ENCODE assay signal across 8 cellular contexts in the genomic region with DNA sequence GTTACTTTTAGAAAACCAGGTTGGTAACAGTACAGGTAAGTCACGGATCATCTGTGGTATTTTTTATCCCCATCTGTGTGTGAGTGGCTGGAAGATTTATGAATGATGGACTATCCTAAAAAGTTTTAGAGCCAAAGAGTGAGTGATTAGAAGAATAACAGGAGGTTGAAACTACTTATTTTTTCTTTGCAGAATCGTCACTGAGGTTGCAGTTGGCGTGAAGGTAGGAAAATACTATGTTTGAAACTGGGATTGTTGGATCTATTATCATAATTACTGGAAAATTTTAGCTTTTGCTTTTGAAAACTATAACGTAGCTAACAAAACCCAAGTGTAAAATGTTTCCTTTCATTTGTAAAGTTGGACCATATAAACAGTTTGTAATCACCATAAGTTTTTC. TPM values are rescaled to one million over a fixed set of nuclear protein-coding genes. Genes with fewer than 3 reads are reported as not detected.
DNase-seq lines count a peak whose midpoint lies in the region; ATAC-seq, FAIRE-seq and TF ChIP-seq lines count a peak whose summit lies in the region.

No MANE protein-coding gene starts in this region.

- no peak for TF ChIP-seq POLR2A in H1 (IDR thresholded peaks at IDR 0.05; ENCODE audit: control extremely low read depth in 1 of 2, low read depth in 2 of 2, low read length in 2 of 2)
- TF ChIP-seq POLR2A in adrenal gland (IDR thresholded peaks at IDR 0.05), result no peak

- H4K8ac ChIP-seq in H1 (ENCODE audit: extremely low read depth, insufficient read depth, low read length), result no peak overlapping the region

- H2AK5ac ChIP-seq in H1 (ENCODE audit: low read depth, low read length), result no peak overlapping the region

- no peaks in the 10 kb centered on the region for H3K9me3 Mint-ChIP-seq in CD8-positive, alpha-beta memory T cell

- peak in 1 of 5 donors; percentile 4 for DNase-seq in CD8-positive, alpha-beta memory T cell
- DNase-seq in NT2/D1 (ENCODE audit: low read depth, low spot score) (no peak), H1 (ENCODE audit: low read depth in 1 of 2, low spot score in 2 of 2) (no peak), HEK293T (ENCODE audit: extremely low spot score) (no peak), adrenal gland (no peak)

- TF ChIP-seq CTCF in H1 (IDR thresholded peaks at IDR 0.05; ENCODE audit: control extremely low read depth in 1 of 3, insufficient read depth in 1 of 3, low read depth in 1 of 3, low read length in 3 of 3) (no peak), neutrophil (IDR thresholded peaks at IDR 0.05) (no peak), adrenal gland (IDR thresholded peaks at IDR 0.05) (no peak)

- no peak overlapping the region for H2BK20ac ChIP-seq in H1 (ENCODE audit: low read length)

- H3K56ac ChIP-seq in H1 (replicated peaks; ENCODE audit: insufficient read length, low read depth, low read length), result no peak overlapping the region

- peaks cover 22 to 64% of the 10 kb centered on the region in 2 experiments for H3K79me2 ChIP-seq in H1 (ENCODE audit: control insufficient read depth in 1 of 2, insufficient read depth in 2 of 2, low read length in 2 of 2)

- H2BK15ac ChIP-seq in H1 (ENCODE audit: low read length), result no peak overlapping the region

- WGBS in H1 (ENCODE audit: extremely low coverage in 1 of 2, insufficient coverage in 1 of 2, insufficient read length in 1 of 2, insufficient replicate concordance in 2 of 2, low coverage in 1 of 2, low lambda C conversion rate in 2 of 2, missing lambda C conversion rate in 1 of 2), 2 experiments, result 65% methylated on average over 4 of the region's 4 CpGs; no CpG with 5 or more reads in 1 of the 2 experiments
- 44 to 72% (median 46%) methylated on average over 4 of the region's 4 CpGs for WGBS in adrenal gland, 4 donors

- H3K27ac Mint-ChIP-seq in CD8-positive, alpha-beta memory T cell, result peak overlapping the region in 7 of 8 donors; percentile 73 to 98 (median 96)

- H3K79me1 ChIP-seq in H1 (ENCODE audit: low read depth, low read length), result no peaks in the 10 kb centered on the region; the same call in 1 of the 2 replicates

- H3K4ac ChIP-seq in H1 (replicated peaks; ENCODE audit: insufficient read length, low read depth, low read length), result no peak overlapping the region

- no peak overlapping the region for H3K18ac ChIP-seq in H1 (ENCODE audit: extremely low read depth, low read length)

- no peak overlapping the region for H4K91ac ChIP-seq in H1 (replicated peaks; ENCODE audit: insufficient read length, low read length)

- H2AFZ ChIP-seq in H1 (ENCODE audit: low read length), result no peak overlapping the region

- intact Hi-C loops in adrenal gland (cut with DNase I), result no loop called here

- H3K9me3 ChIP-seq in CD8-positive, alpha-beta memory T cell (ENCODE audit: low read length), result no peaks in the 10 kb centered on the region
- H3K9me3 ChIP-seq in NT2/D1 (ENCODE audit: insufficient read depth, low read length) (no peaks in the 10 kb centered on the region), H1 (ENCODE audit: insufficient read depth in 2 of 2, low read depth in 1 of 2, low read length in 1 of 2) (no peaks in the 10 kb centered on the region), neutrophil (no peaks in the 10 kb centered on the region), adrenal gland (replicated peaks in 1 of 3) (no peaks in the 10 kb centered on the region)

- H3K27me3 ChIP-seq in CD8-positive, alpha-beta memory T cell (ENCODE audit: insufficient read depth, low read length, poor library complexity, severe bottlenecking), result no peaks in the 10 kb centered on the region
- H3K27me3 ChIP-seq in NT2/D1 (ENCODE audit: insufficient read depth, insufficient read length) (no peaks in the 10 kb centered on the region), H1 (replicated peaks in 1 of 4; ENCODE audit: control insufficient read depth in 3 of 4, extremely low read depth in 1 of 4, insufficient read depth in 3 of 4, low read length in 3 of 4) (no peaks in the 10 kb centered on the region), neutrophil (no peaks in the 10 kb centered on the region), adrenal gland (no peaks in the 10 kb centered on the region)

- H3K27me3 Mint-ChIP-seq in CD8-positive, alpha-beta memory T cell, result no peaks in the 10 kb centered on the region

- CTCF ChIA-PET in CD8-positive, alpha-beta memory T cell (lab: Charles Lee), result no interaction called here
- CTCF ChIA-PET in H1 (lab: Charles Lee; ENCODE audit: partially characterized antibody), result no interaction called here
- CTCF ChIA-PET in HEK293T (lab: Yijun Ruan, JAX), result interaction anchor here (0.7 kb wide), 1 partner anchor 1564 kb away, joined by 3 read pairs; no protein-coding TSS in a partner anchor

- ATAC-seq in HG02981 (IDR thresholded peaks at IDR 0.05; ENCODE audit: unreplicated experiment) (no peak), HG03439 (IDR thresholded peaks at IDR 0.05; ENCODE audit: unreplicated experiment) (no peak)

- H3K4me2 ChIP-seq in H1 (ENCODE audit: insufficient read depth in 1 of 2, low read depth in 2 of 2, low read length in 2 of 2), result peak overlapping the region; percentile 75 to 85

- peaks cover 5% of the 10 kb centered on the region; the same call in 1 of the 2 replicates for H3K23me2 ChIP-seq in H1 (ENCODE audit: low read depth, low read length)

- no peak overlapping the region for H3K27ac ChIP-seq in CD8-positive, alpha-beta memory T cell (ENCODE audit: low read depth, low read length)
- H3K27ac ChIP-seq in H1 (ENCODE audit: low read depth, low read length) (no peak overlapping the region), neutrophil (peak overlapping the region; percentile 87), adrenal gland (peak overlapping the region in 1 of 5 donors; percentile 7)

- POLR2A ChIA-PET in CD8-positive, alpha-beta memory T cell (lab: Charles Lee), result no interaction called here
- POLR2A ChIA-PET in H1 (lab: Charles Lee; ENCODE audit: partially characterized antibody), result interaction anchor here (1.2 to 2.1 kb wide), 5 partner anchors 10 to 35 kb away, joined by 3 to 6 read pairs (median 4); no protein-coding TSS in a partner anchor
- POLR2A ChIA-PET in HEK293T (lab: Yijun Ruan, JAX), result no interaction called here

- no peak overlapping the region for H2BK5ac ChIP-seq in H1 (ENCODE audit: low read depth, low read length)

- no peak overlapping the region for H2BK120ac ChIP-seq in H1 (replicated peaks; ENCODE audit: low read depth, low read length)

- H3K14ac ChIP-seq in H1 (ENCODE audit: insufficient read length), result no peak overlapping the region

- H3K9ac ChIP-seq in NT2/D1 (ENCODE audit: insufficient read length, low read depth), result peak overlapping the region; percentile 7
- H3K9ac ChIP-seq in H1 (replicated peaks in 1 of 4; ENCODE audit: extremely low read depth in 1 of 4, low read depth in 3 of 4, low read length in 3 of 4), result peak overlapping the region in 3 of 4 experiments; percentile 37 to 98 (median 69); a peak in 3 of 7 replicates

- peak overlapping the region; percentile 80 for H4K5ac ChIP-seq in H1 (ENCODE audit: insufficient read length, low read depth, low read length)

- FAIRE-seq in H1 (lab: Jason Lieb, UNC), result no peak

- H3K23ac ChIP-seq in H1 (ENCODE audit: insufficient read length), result no peak overlapping the region

- peak overlapping the region; percentile 92 to 100 (median 98) for H3K4me3 Mint-ChIP-seq in CD8-positive, alpha-beta memory T cell

- no peak overlapping the region for H2BK12ac ChIP-seq in H1 (ENCODE audit: low read depth, low read length)

- H3K4me3 ChIP-seq in CD8-positive, alpha-beta memory T cell (ENCODE audit: low read length), result peak overlapping the region; percentile 69
- peak overlapping the region; percentile 12 for H3K4me3 ChIP-seq in NT2/D1 (ENCODE audit: insufficient read length, low read depth)
- peak overlapping the region; percentile 83 to 96 (median 92) for H3K4me3 ChIP-seq in H1 (ENCODE audit: extremely low read depth in 1 of 4, insufficient read depth in 2 of 4, low read depth in 3 of 4, low read length in 4 of 4)
- H3K4me3 ChIP-seq in neutrophil (ENCODE audit: low read depth in 1 of 2, low read length in 1 of 2), result peak overlapping the region; percentile 83 to 91
- peak overlapping the region in 1 of 4 donors; percentile 79 for H3K4me3 ChIP-seq in adrenal gland

- H3K36me3 ChIP-seq in CD8-positive, alpha-beta memory T cell (ENCODE audit: insufficient read depth, low read length), result no peaks in the 10 kb centered on the region
- peaks cover 46% of the 10 kb centered on the region for H3K36me3 ChIP-seq in NT2/D1 (ENCODE audit: insufficient read depth, insufficient read length, low read length)
- peaks cover 2 to 48% (median 19%) of the 10 kb centered on the region in 4 experiments; a peak in 4 of 8 replicates for H3K36me3 ChIP-seq in H1 (ENCODE audit: control insufficient read depth in 2 of 4, insufficient read depth in 4 of 4, low read length in 3 of 4)
- no peaks in the 10 kb centered on the region for H3K36me3 ChIP-seq in neutrophil
- H3K36me3 ChIP-seq in adrenal gland (replicated peaks in 1 of 2), result no peaks in the 10 kb centered on the region

- TF ChIP-seq EP300 in H1 (IDR thresholded peaks at IDR 0.05; ENCODE audit: borderline replicate concordance in 1 of 2, low read depth in 2 of 2, low read length in 2 of 2), result no peak

- H3K4me1 Mint-ChIP-seq in CD8-positive, alpha-beta memory T cell, result peaks cover 41 to 52% (median 50%) of the 10 kb centered on the region in 3 donors

- TF ChIP-seq RAD21 in H1 (IDR thresholded peaks at IDR 0.05 in 1 of 2, conservative IDR thresholded peaks at IDR 0.05 in 1 of 2; ENCODE audit: low read depth in 2 of 2, low read length in 2 of 2), result no peak

- peaks cover 4 to 36% (median 8%) of the 10 kb centered on the region in 3 donors for H3K36me3 Mint-ChIP-seq in CD8-positive, alpha-beta memory T cell

- peaks cover 20% of the 10 kb centered on the region for H3K4me1 ChIP-seq in CD8-positive, alpha-beta memory T cell (ENCODE audit: insufficient read depth, low read length)
- H3K4me1 ChIP-seq in NT2/D1 (ENCODE audit: insufficient read depth, insufficient read length) (no peaks in the 10 kb centered on the region), H1 (replicated peaks in 1 of 4; ENCODE audit: control insufficient read depth in 3 of 4, insufficient read depth in 4 of 4, low read length in 3 of 4) (peaks cover 0 to 7% (median 3%) of the 10 kb centered on the region in 4 experiments; a peak in 4 of 7 replicates), neutrophil (ENCODE audit: control insufficient read depth in 1 of 2, insufficient read depth in 1 of 2, low read depth in 1 of 2, low read length in 1 of 2) (peaks cover 21 to 25% of the 10 kb centered on the region in 2 experiments), adrenal gland (replicated peaks in 1 of 2) (peaks cover 5 to 28% of the 10 kb centered on the region in 2 donors)

- H4K20me1 ChIP-seq in H1 (replicated peaks in 1 of 2; ENCODE audit: control insufficient read depth in 1 of 2, insufficient read depth in 2 of 2, low read length in 2 of 2), result peaks cover 4% of the 10 kb centered on the region in 2 experiments

RNA-seq across cellular contexts. Expression of a gene that starts 1.8 kb away (rescaled TPM):
- 10 to 100 TPM in 1 of 2 experiments, 1 to 10 TPM in 1; 9.4 to 12.0 TPM for total RNA-seq in CD8-positive, alpha-beta memory T cell
- 4.0 TPM for polyA plus RNA-seq in CD8-positive, alpha-beta memory T cell
- total RNA-seq in H1 (2021; fragmentation: NEBNext Ultra II Directional; extraction: Animal tissue kit (Norgen Biotek cat#: 25700)), result 57.6 and 61.7 TPM in 2 replicates
- polyA plus RNA-seq in H1 (2011; rRNA removed) (15.4 and 24.2 TPM in 2 replicates), adrenal gland (10 to 100 TPM; 20.8 to 33.1 (median 29.8) TPM)
- polyA plus RNA-seq in H1 (2011; cell fraction: cytosol; rRNA removed), result 29.3 TPM
- 25.6 TPM for polyA plus RNA-seq in H1 (2011; cell fraction: nucleus; rRNA removed)
- 22.5 to 46.7 TPM (median 33.1 TPM) in 4 replicates for polyA plus RNA-seq in H1 (2012, experiment 1 of 2)
- 2.7 TPM for polyA plus RNA-seq in H1 (2012, experiment 2 of 2)
- polyA plus RNA-seq in H1 (2013, experiment 1 of 2), result 60.0 TPM
- polyA plus RNA-seq in H1 (2013, experiment 2 of 2), result 58.3 TPM
- 96.3 and 126 TPM in 2 replicates for polyA minus RNA-seq in H1 (2011; rRNA and poly(A)+ RNA removed)
- 38.8 TPM for polyA minus RNA-seq in H1 (2011; cell fraction: cytosol; rRNA and poly(A)+ RNA removed)
- polyA minus RNA-seq in H1 (2011; cell fraction: nucleus; rRNA and poly(A)+ RNA removed), result 129 TPM
- 10 to 100 TPM in 7 of 8 donors, 1 to 10 TPM in 1; 6.2 to 26.5 (median 16.2) TPM for total RNA-seq in adrenal gland
